ENCODE assay signal across 1 cellular context in genomic region chrX:23344208-23344903, GRCh38.
TF ChIP-seq lines count a peak whose summit lies in the region.

No MANE protein-coding gene starts in this region.

TF ChIP-seq in H1, 55 proteins besides CTCF, POLR2A, EP300 and RAD21 (continued from another document):
- TF ChIP-seq ATF3 (IDR thresholded peaks at IDR 0.05; ENCODE audit: insufficient read depth, low read depth, low read length) (no peak), RBBP5 (IDR thresholded peaks at IDR 0.05; ENCODE audit: borderline replicate concordance, low read depth, low read length) (no peak), TCF12 (IDR thresholded peaks at IDR 0.05; ENCODE audit: low read depth, low read length) (no peak), RNF2 (IDR thresholded peaks at IDR 0.05; ENCODE audit: borderline replicate concordance, low read depth, low read length, missing control alignments, poor library complexity, severe bottlenecking) (no peak), ATF2 (IDR thresholded peaks at IDR 0.05; ENCODE audit: low read length) (no peak), JUN (IDR thresholded peaks at IDR 0.05; ENCODE audit: low read depth, low read length) (no peak)
- TF ChIP-seq, protein P1, sequence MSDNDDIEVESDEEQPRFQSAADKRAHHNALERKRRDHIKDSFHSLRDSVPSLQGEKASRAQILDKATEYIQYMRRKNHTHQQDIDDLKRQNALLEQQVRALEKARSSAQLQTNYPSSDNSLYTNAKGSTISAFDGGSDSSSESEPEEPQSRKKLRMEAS (IDR thresholded peaks at IDR 0.05), result no peak
